3 cellular contexts compared by ENCODE assay signal in genomic region chr2:142882500-142882899, GRCh38.
TF ChIP-seq lines count a peak whose summit lies in the region.

No MANE protein-coding gene starts in this region.

TF ChIP-seq in A549, 52 proteins besides CTCF, POLR2A, EP300 and RAD21:
- 0 out of 2 replicates have a peak, but pooled peaks have one; percentile 62 for TF ChIP-seq KDM1A (IDR thresholded peaks at IDR 0.05; ENCODE audit: low read depth)
- 0 out of 2 replicates have a peak, but pooled peaks have one; percentile 56 for TF ChIP-seq HDAC2 (IDR thresholded peaks at IDR 0.05)
TF ChIP-seq in A549: peak in this region for 2; not testable (repeated sequence) for 50.

TF ChIP-seq in HEK293, 187 proteins besides CTCF, POLR2A, EP300 and RAD21:
- peak; percentile 71 for TF ChIP-seq ZNF146 (tag by site-specific recombination; IDR thresholded peaks at IDR 0.05)

TF ChIP-seq in GM12878, 131 proteins besides CTCF, POLR2A, EP300 and RAD21:
- TF ChIP-seq ZNF217 (IDR thresholded peaks at IDR 0.05) = peak; percentile 79; the same call in 1 of the 2 replicates
